Comparison of ENCODE assay signal across 26 cellular contexts in genomic region chr9:98658965-98659364, GRCh38. TPM values are rescaled to one million over a fixed set of nuclear protein-coding genes. Genes with fewer than 3 reads are reported as not detected.
A peak's percentile ranks its signal among the peaks of the same experiment; 100 is the strongest.
DNase-seq lines count a peak whose midpoint lies in the region; ATAC-seq and TF ChIP-seq lines count a peak whose summit lies in the region.
"Had no signal": no experiment of that assay in that cellular context is flagged by ENCODE, and none has a peak within 500 bp of the region (broad histone marks: within the 10 kb centered on the region; RNA-seq: fewer than 3 reads in every experiment).

No MANE protein-coding gene starts in this region.

- no peaks in the 10 kb centered on the region for H3K9me2 ChIP-seq in GM23248 (ENCODE audit: insufficient read depth)

- no peaks in the 10 kb centered on the region for H3K27me3 ChIP-seq in GM23248 (replicated peaks; ENCODE audit: insufficient read depth)
- H3K27me3 ChIP-seq: BLaER1, body of pancreas had no signal

- H3K79me2 ChIP-seq in GM23248 (ENCODE audit: insufficient read depth), result no peaks in the 10 kb centered on the region; the same call in 1 of the 2 replicates

- H3K9ac ChIP-seq in GM23248, result peak overlapping the region; percentile 66
- H3K9ac ChIP-seq: BLaER1 had no signal

- H4K20me1 ChIP-seq in GM23248 (ENCODE audit: insufficient read depth), result no peaks in the 10 kb centered on the region
- H4K20me1 ChIP-seq: BLaER1 had no signal

- H3K4me1 ChIP-seq in GM23248 (ENCODE audit: insufficient read depth), result peaks cover 46% of the 10 kb centered on the region
- H3K4me1 ChIP-seq: BLaER1, body of pancreas, Caco-2, left ventricle myocardium inferior, psoas muscle had no signal

- peak; percentile 75 for DNase-seq in AG04449 (ENCODE audit: low read depth, low spot score)
- peak; percentile 79 for DNase-seq in GM23248
- DNase-seq in dedifferentiated amniotic fluid mesenchymal stem cell (ENCODE audit: extremely low spot score), result peak; percentile 58
- DNase-seq in iris pigment epithelial cell (ENCODE audit: low read depth), result peak; percentile 48
- DNase-seq in NCI-H2081 (lab: John Stamatoyannopoulos, UW), result no peak
- DNase-seq: 8988T; activated CD8-positive, alpha-beta memory T cell treated with anti-CD3 and anti-CD28 coated beads for 24 hours; activated gamma-delta T cell; activated naive CD8-positive, alpha-beta T cell treated with anti-CD3 and anti-CD28 coated beads, Interleukin-2, amount 10 ng/mL, durations not matched to agents 7 days and 5 days; activated T-cell treated with anti-CD3 and anti-CD28 coated beads, Interleukin-2, amount 50 U/mL, for 1 hour; body of pancreas; Caco-2; cerebellar nuclear complex; hippocampal formation; left ventricle myocardium inferior; NCI-H1694 treated with DMSO at 0.1 percent for 48 hours; NCI-H2171; NCI-H510A; psoas muscle had no signal

- H3K9me3 ChIP-seq in GM23248 (ENCODE audit: low read depth), result no peaks in the 10 kb centered on the region
- H3K9me3 ChIP-seq: BLaER1, body of pancreas, Caco-2, left ventricle myocardium inferior, psoas muscle had no signal

- peak overlapping the region; percentile 15; the same call in 1 of the 2 replicates for H2AFZ ChIP-seq in GM23248

- H3K36me3 ChIP-seq in GM23248 (ENCODE audit: low read depth), result no peaks in the 10 kb centered on the region
- H3K36me3 ChIP-seq: BLaER1, left ventricle myocardium inferior had no signal

- ATAC-seq in HG02763 (IDR thresholded peaks at IDR 0.05; ENCODE audit: unreplicated experiment) (no peak), GM21423 (IDR thresholded peaks at IDR 0.05; ENCODE audit: unreplicated experiment) (no peak), GM19328 (IDR thresholded peaks at IDR 0.05; ENCODE audit: unreplicated experiment) (no peak)
- ATAC-seq: body of pancreas, psoas muscle, SK-N-SH treated with all-trans-retinoic acid at 6 μM for 48 hours had no signal

- TF ChIP-seq CTCF in AG04449 (IDR thresholded peaks at IDR 0.05; ENCODE audit: insufficient read depth, low read length, missing control alignments), result no peak

- in situ Hi-C loops in GM23248 (cut with MboI), result no loop called here

- peak overlapping the region; percentile 92 for H3K27ac ChIP-seq in GM23248
- H3K27ac ChIP-seq: BLaER1, body of pancreas, left ventricle myocardium inferior, psoas muscle had no signal

- POLR2A ChIA-PET in AG04449 (lab: Yijun Ruan, JAX), result no interaction called here

- peak overlapping the region; percentile 73 for H3K4me2 ChIP-seq in GM23248 (ENCODE audit: unreplicated experiment)
- H3K4me2 ChIP-seq: BLaER1 had no signal

- no peak overlapping the region for H3K4me3 ChIP-seq in AG04449 (ENCODE audit: low read depth, low read length)
- peak overlapping the region; percentile 13 for H3K4me3 ChIP-seq in GM23248
- H3K4me3 ChIP-seq: BLaER1, body of pancreas, left ventricle myocardium inferior, psoas muscle had no signal

- H3F3A ChIP-seq in GM23248 (ENCODE audit: insufficient read depth), result peaks cover 50% of the 10 kb centered on the region

- WGBS in GM23248 (ENCODE audit: low coverage in 1 of 2, low lambda C conversion rate in 2 of 2, missing lambda C conversion rate in 2 of 2), 2 experiments, result 3 to 4% methylated on average over 1 of the region's 1 CpG

- CTCF ChIA-PET in AG04449 (lab: Yijun Ruan, JAX), result no interaction called here

RNA-seq across cellular contexts. Expression of gene GABBR2, which starts 49.8 kb away (rescaled TPM):
- 10.2 and 13.4 TPM in 2 replicates for total RNA-seq in GM23248 (2014; rRNA removed; shearing (Covaris generic))
- polyA plus RNA-seq in GM23248 (2016; fragmentation: Nextera tagmentation; extraction: Ambion mirVana), result 6.9 and 7.5 TPM in 2 replicates
- total RNA-seq: activated naive CD8-positive, alpha-beta T cell treated with anti-CD3 and anti-CD28 coated beads, Interleukin-2, amount 10 ng/mL, durations not matched to agents 7 days and 5 days; body of pancreas; LHCN-M2; T-helper 2 cell treated with Interferon-gamma antibody and Interleukin-4, amounts not matched to agents 100 ng/mL and 5 ng/mL, for 36 hours had no signal

Comparison
In these comparisons a context has a peak if more than half of its experiments do, and no peak if none do; other contexts are left out.
1. DNase-seq: peak in AG04449 (single experiment), GM23248 (single experiment), dedifferentiated amniotic fluid mesenchymal stem cell (single experiment) and iris pigment epithelial cell (single experiment); none in NCI-H2081 (0 of 2).